In genomic region chr1:201599548-201599947, GRCh38 we compare ENCODE assay signal across 24 cellular contexts.
DNase-seq lines count a peak whose midpoint lies in the region; TF ChIP-seq lines count a peak whose summit lies in the region.
"Had no signal": no experiment of that assay in that cellular context is flagged by ENCODE, and none has a peak within 500 bp of the region (broad histone marks: within the 10 kb centered on the region; RNA-seq: fewer than 3 reads in every experiment).

No MANE protein-coding gene starts in this region.

- H3K9me3 ChIP-seq in HEK293 (ENCODE audit: control insufficient read depth, insufficient read depth, low read depth, low read length), result no peaks in the 10 kb centered on the region
- no peaks in the 10 kb centered on the region for H3K9me3 ChIP-seq in esophagus squamous epithelium
- H3K9me3 ChIP-seq in spleen, result no peaks in the 10 kb centered on the region
- no peaks in the 10 kb centered on the region for H3K9me3 ChIP-seq in suprapubic skin
- H3K9me3 ChIP-seq: lower lobe of right lung, thoracic aorta had no signal

- H3K4me1 ChIP-seq in HEK293 (ENCODE audit: control insufficient read depth, insufficient read depth, low read length) (peaks cover 15% of the 10 kb centered on the region), esophagus squamous epithelium (peaks cover 0 to 50% (median 14%) of the 10 kb centered on the region in 3 donors), spleen (peaks cover 0 to 15% (median 3%) of the 10 kb centered on the region in 6 donors), suprapubic skin (peaks cover 11% of the 10 kb centered on the region)
- H3K4me1 ChIP-seq: foreskin keratinocyte had no signal

- H3K27me3 ChIP-seq in esophagus squamous epithelium, result peaks cover 0 to 11% (median 0%) of the 10 kb centered on the region in 4 donors
- no peaks in the 10 kb centered on the region for H3K27me3 ChIP-seq in spleen (replicated peaks in 1 of 7)
- H3K27me3 ChIP-seq in suprapubic skin, result no peaks in the 10 kb centered on the region
- H3K27me3 ChIP-seq: cardiac muscle cell had no signal

- CTCF ChIA-PET in HEK293 (lab: Yijun Ruan, JAX), result interaction anchor here (1.7 kb wide), 1 partner anchor 40 kb away, joined by 5 read pairs; no protein-coding TSS in a partner anchor

- 82 to 83% methylated on average over 8 of the region's 8 CpGs for WGBS in esophagus squamous epithelium, 2 donors
- 83 to 92% (median 91%) methylated on average over 8 of the region's 8 CpGs for WGBS in spleen, 5 donors
- 79% methylated on average over 8 of the region's 8 CpGs for WGBS in suprapubic skin

- H3K4me3 ChIP-seq in HEK293 (ENCODE audit: low read depth, low read length) (no peak overlapping the region), esophagus squamous epithelium (no peak overlapping the region), spleen (no peak overlapping the region), suprapubic skin (no peak overlapping the region)
- H3K4me3 ChIP-seq: cardiac muscle cell, lower lobe of right lung, PC-9, thoracic aorta had no signal

- POLR2A ChIA-PET in HEK293 (lab: Yijun Ruan, JAX), result no interaction called here

- in situ Hi-C loops in G401 (cut with HindIII; ENCODE audit: low sequenced_read_pairs), result no loop called here

- no peak for TF ChIP-seq EP300 in suprapubic skin (IDR thresholded peaks at IDR 0.05)

- intact Hi-C loops in esophagus squamous epithelium (cut with DNase I) (no loop called here), spleen (cut with DNase I; ENCODE audit: low total_unique reads) (no loop called here)

- H3K27ac ChIP-seq in HEK293 (ENCODE audit: extremely low read depth, low read depth, low read length), result peak overlapping the region; percentile 12; the same call in 1 of the 2 replicates
- peak overlapping the region in 3 of 4 donors; percentile 32 to 71 (median 60) for H3K27ac ChIP-seq in esophagus squamous epithelium
- no peak overlapping the region for H3K27ac ChIP-seq in spleen
- no peak overlapping the region for H3K27ac ChIP-seq in suprapubic skin
- H3K27ac ChIP-seq: cardiac muscle cell, foreskin keratinocyte, HL-60, lower lobe of right lung, PC-9, thoracic aorta had no signal

- TF ChIP-seq CTCF in HEK293 (tag by site-specific recombination; IDR thresholded peaks at IDR 0.05) (no peak), esophagus squamous epithelium (IDR thresholded peaks at IDR 0.05) (no peak), spleen (IDR thresholded peaks at IDR 0.05 in 8 of 11, conservative IDR thresholded peaks at IDR 0.05 in 3 of 11) (no peak), suprapubic skin (IDR thresholded peaks at IDR 0.05) (no peak)

- TF ChIP-seq POLR2A in esophagus squamous epithelium (IDR thresholded peaks at IDR 0.05) (no peak), spleen (IDR thresholded peaks at IDR 0.05) (no peak), suprapubic skin (IDR thresholded peaks at IDR 0.05) (no peak)

- DNase-seq in AG20443 (ENCODE audit: low spot score) (peak; percentile 37), esophagus squamous epithelium (lab: John Stamatoyannopoulos, UW) (no peak), spleen (peak; percentile 19), T1000 (lab: John Stamatoyannopoulos, UW) (no peak), suprapubic skin (ENCODE audit: low spot score in 2 of 2) (no peak), G401 (ENCODE audit: low spot score) (no peak)
- DNase-seq: activated CD4-positive, alpha-beta memory T cell treated with anti-CD3 and anti-CD28 coated beads for 36 hours; activated CD4-positive, CD25-positive, alpha-beta regulatory T cell; activated gamma-delta T cell treated with Interleukin-2 at 50 U/mL for 16 hours; activated T-cell treated with anti-CD3 and anti-CD28 coated beads for 4 hours; foreskin keratinocyte; hypothalamus; islet precursor cell; lower lobe of right lung; NCI-H1417 treated with DMSO at 0.1 percent for 48 hours; NCI-H2171 treated with DMSO at 0.1 percent for 48 hours; NCI-H82; occipital lobe; PC-9; retina had no signal

- no peaks in the 10 kb centered on the region for H3K36me3 ChIP-seq in HEK293 (ENCODE audit: control insufficient read depth in 2 of 2, insufficient read depth in 1 of 2, low read length in 2 of 2)
- no peaks in the 10 kb centered on the region for H3K36me3 ChIP-seq in esophagus squamous epithelium
- no peaks in the 10 kb centered on the region for H3K36me3 ChIP-seq in spleen
- no peaks in the 10 kb centered on the region for H3K36me3 ChIP-seq in suprapubic skin
- H3K36me3 ChIP-seq: cardiac muscle cell, lower lobe of right lung, thoracic aorta had no signal

TF ChIP-seq in HEK293, 187 proteins besides CTCF, POLR2A, EP300 and RAD21 (continues in another document):
- no peak for TF ChIP-seq TCF7L2 (IDR thresholded peaks at IDR 0.05; ENCODE audit: borderline replicate concordance, low read depth, low read length)
- no peak for TF ChIP-seq ZBTB1 (tag by site-specific recombination; IDR thresholded peaks at IDR 0.05)
- TF ChIP-seq ZNF558 (tag by site-specific recombination; IDR thresholded peaks at IDR 0.05), result no peak
- TF ChIP-seq WT1 (tag by site-specific recombination; IDR thresholded peaks at IDR 0.05), result peak; percentile 37
- TF ChIP-seq ZNF747 (tag by site-specific recombination; IDR thresholded peaks at IDR 0.05), result no peak
- no peak for TF ChIP-seq PBX3 (CRISPR knock-in tag; IDR thresholded peaks at IDR 0.05)
- 0 out of 2 replicates have a peak, but pooled peaks have one; percentile 19 for TF ChIP-seq ZEB2 (tag by site-specific recombination; IDR thresholded peaks at IDR 0.05)
- peak; percentile 90 for TF ChIP-seq PRDM6 (tag by site-specific recombination; IDR thresholded peaks at IDR 0.05)
- 0 out of 2 replicates have a peak, but pooled peaks have one; percentile 15 for TF ChIP-seq ZNF629 (tag by site-specific recombination; IDR thresholded peaks at IDR 0.05)
- TF ChIP-seq ZFP37 (tag by site-specific recombination; IDR thresholded peaks at IDR 0.05), result no peak
- TF ChIP-seq GLIS1 (tag by site-specific recombination; IDR thresholded peaks at IDR 0.05), result peak; percentile 44; the same call in 1 of the 2 replicates
- TF ChIP-seq BCL11B (tag by site-specific recombination; IDR thresholded peaks at IDR 0.05; ENCODE audit: low read depth), result no peak
- TF ChIP-seq ZNF48 (tag by site-specific recombination; IDR thresholded peaks at IDR 0.05), result no peak
- TF ChIP-seq OVOL3 (tag by site-specific recombination; IDR thresholded peaks at IDR 0.05), result no peak
- TF ChIP-seq SCRT2 (tag by site-specific recombination; IDR thresholded peaks at IDR 0.05), result 0 out of 2 replicates have a peak, but pooled peaks have one; percentile 85
- TF ChIP-seq TSHZ1 (tag by site-specific recombination; IDR thresholded peaks at IDR 0.05; ENCODE audit: borderline replicate concordance), result no peak
- no peak for TF ChIP-seq ZNF132 (tag by site-specific recombination; IDR thresholded peaks at IDR 0.05; ENCODE audit: borderline replicate concordance)

Comparison
In these comparisons a context has a peak if more than half of its experiments do, and no peak if none do; other contexts are left out.
1. DNase-seq: peak in AG20443 (single experiment) and spleen (single experiment); none in esophagus squamous epithelium (single experiment), T1000 (single experiment), suprapubic skin (0 of 2) and G401 (single experiment).
2. H3K27ac ChIP-seq: peak in HEK293 (single experiment) and esophagus squamous epithelium (3 of 4); none in spleen (0 of 8) and suprapubic skin (single experiment).